In the genomic region with DNA sequence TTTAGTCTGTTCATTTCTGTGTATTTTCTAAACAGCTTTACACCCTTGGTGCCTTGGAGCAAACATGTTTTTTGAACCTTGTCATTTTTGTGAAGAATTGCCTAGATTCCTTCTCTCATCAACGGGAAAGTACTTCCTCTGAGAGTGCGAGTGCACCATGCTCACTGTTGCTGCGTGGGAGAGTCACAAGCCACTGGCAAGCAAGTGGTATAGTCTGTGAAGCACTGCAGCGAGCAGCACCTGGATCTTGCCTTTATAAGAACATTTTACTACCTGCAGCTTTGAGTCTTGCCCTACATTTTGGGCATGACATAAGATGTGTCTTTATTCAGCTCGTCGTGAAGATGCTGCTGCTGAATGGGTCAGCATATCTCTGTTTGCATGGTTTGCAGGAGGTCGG, we compare ENCODE assay signal across 26 cellular contexts. TPM values are rescaled to one million over a fixed set of nuclear protein-coding genes. Genes with fewer than 3 reads are reported as not detected.
DNase-seq lines count a peak whose midpoint lies in the region; TF ChIP-seq lines count a peak whose summit lies in the region.
"Had no signal": no experiment of that assay in that cellular context is flagged by ENCODE, and none has a peak within 500 bp of the region (broad histone marks: within the 10 kb centered on the region; RNA-seq: fewer than 3 reads in every experiment).

No MANE protein-coding gene starts in this region.

- intact Hi-C loops in activated CD4-positive, alpha-beta T cell treated with anti-CD3 and anti-CD28 coated beads, Interleukin-2, amount 10 ng/mL, durations not matched to agents 24 days and 14 days (cut with micrococcal nuclease), result loop anchor here (5.0 kb wide), 2 partner anchors 323 to 478 kb away; no protein-coding TSS in a partner anchor

- H3K9me3 Mint-ChIP-seq in activated CD4-positive, alpha-beta T cell treated with anti-CD3 and anti-CD28 coated beads, Interleukin-2, amount 10 ng/mL, durations not matched to agents 24 days and 14 days, result no peaks in the 10 kb centered on the region
- H3K9me3 Mint-ChIP-seq in activated naive CD8-positive, alpha-beta T cell (ENCODE audit: low read depth), result no peaks in the 10 kb centered on the region
- H3K9me3 Mint-ChIP-seq: dendritic cell treated with granulocyte-macrophage colony-stimulating factor and Interleukin-4, amounts not matched to agents 40 ng/mL and 50 ng/mL, for 4 days; immature natural killer cell; WTC11 had no signal

- peak overlapping the region; percentile 62 for H3K4me3 Mint-ChIP-seq in activated CD4-positive, alpha-beta T cell treated with anti-CD3 and anti-CD28 coated beads, Interleukin-2, amount 10 ng/mL, durations not matched to agents 24 days and 14 days
- H3K4me3 Mint-ChIP-seq in activated naive CD8-positive, alpha-beta T cell, result peak overlapping the region; percentile 77
- H3K4me3 Mint-ChIP-seq: dendritic cell treated with granulocyte-macrophage colony-stimulating factor and Interleukin-4, amounts not matched to agents 40 ng/mL and 50 ng/mL, for 4 days; immature natural killer cell; WTC11 had no signal

- H3K4me1 ChIP-seq in BLaER1 treated with 17β-estradiol and CSF1 and Interleukin-3, amounts not matched to agents 10 nM and 100 nM, result peaks cover 12 to 62% (median 45%) of the 10 kb centered on the region in 10 experiments; a peak in 19 of 20 replicates
- peaks cover 77% of the 10 kb centered on the region for H3K4me1 ChIP-seq in MM.1S (ENCODE audit: low read length)
- H3K4me1 ChIP-seq: ascending aorta, esophagus squamous epithelium, psoas muscle, upper lobe of right lung had no signal

- no peaks in the 10 kb centered on the region for H3K27me3 Mint-ChIP-seq in activated CD4-positive, alpha-beta T cell treated with anti-CD3 and anti-CD28 coated beads, Interleukin-2, amount 10 ng/mL, durations not matched to agents 24 days and 14 days
- no peaks in the 10 kb centered on the region for H3K27me3 Mint-ChIP-seq in activated naive CD8-positive, alpha-beta T cell
- H3K27me3 Mint-ChIP-seq: dendritic cell treated with granulocyte-macrophage colony-stimulating factor and Interleukin-4, amounts not matched to agents 40 ng/mL and 50 ng/mL, for 4 days had no signal

- peaks cover 56% of the 10 kb centered on the region for H3K4me1 Mint-ChIP-seq in activated CD4-positive, alpha-beta T cell treated with anti-CD3 and anti-CD28 coated beads, Interleukin-2, amount 10 ng/mL, durations not matched to agents 24 days and 14 days
- peaks cover 86% of the 10 kb centered on the region for H3K4me1 Mint-ChIP-seq in activated naive CD8-positive, alpha-beta T cell (ENCODE audit: low read depth)

- peaks cover 5 to 52% (median 21%) of the 10 kb centered on the region in 11 experiments; a peak in 17 of 22 replicates for H3K36me3 ChIP-seq in BLaER1 treated with 17β-estradiol and CSF1 and Interleukin-3, amounts not matched to agents 10 nM and 100 nM
- no peaks in the 10 kb centered on the region for H3K36me3 ChIP-seq in MM.1S (replicated peaks; ENCODE audit: insufficient read depth, low read length)

- no peak overlapping the region for H3K4me3 ChIP-seq in BLaER1 treated with 17β-estradiol and CSF1 and Interleukin-3, amounts not matched to agents 10 nM and 100 nM
- no peak overlapping the region for H3K4me3 ChIP-seq in MM.1S (ENCODE audit: low read length)
- H3K4me3 ChIP-seq: ascending aorta, esophagus squamous epithelium, gastrocnemius medialis, K562, psoas muscle, upper lobe of right lung had no signal

- H3K4me2 ChIP-seq in BLaER1 treated with 17β-estradiol and CSF1 and Interleukin-3, amounts not matched to agents 10 nM and 100 nM, result peak overlapping the region in 7 of 11 experiments; percentile 35 to 97 (median 86); a peak in 12 of 22 replicates
- H3K4me2 ChIP-seq in MM.1S (ENCODE audit: low read depth, low read length), result peak overlapping the region; percentile 67; the same call in 1 of the 2 replicates

- no peak for TF ChIP-seq CTCF in MM.1S (IDR thresholded peaks at IDR 0.05; ENCODE audit: low read length)

- peaks cover 30% of the 10 kb centered on the region for H3K36me3 Mint-ChIP-seq in activated CD4-positive, alpha-beta T cell treated with anti-CD3 and anti-CD28 coated beads, Interleukin-2, amount 10 ng/mL, durations not matched to agents 24 days and 14 days (ENCODE audit: low read depth)
- H3K36me3 Mint-ChIP-seq in activated naive CD8-positive, alpha-beta T cell, result peaks cover 6% of the 10 kb centered on the region

- no peaks in the 10 kb centered on the region for H3K9me3 ChIP-seq in BLaER1 treated with 17β-estradiol and CSF1 and Interleukin-3, amounts not matched to agents 10 nM and 100 nM (replicated peaks in 1 of 11)
- H3K9me3 ChIP-seq in MM.1S (replicated peaks; ENCODE audit: insufficient read depth, low read length), result no peaks in the 10 kb centered on the region
- H3K9me3 ChIP-seq: ascending aorta, esophagus squamous epithelium, gastrocnemius medialis, psoas muscle, upper lobe of right lung had no signal

- peaks cover 5% of the 10 kb centered on the region; the same call in 1 of the 2 replicates for H3K79me2 ChIP-seq in MM.1S (ENCODE audit: low read length)

- DNase-seq in activated CD4-positive, alpha-beta T cell treated with anti-CD3 and anti-CD28 coated beads, Interleukin-2, amount 10 ng/mL, durations not matched to agents 24 days and 14 days, result peak; percentile 67
- DNase-seq in activated CD4-positive, alpha-beta T cell treated with anti-CD3 and anti-CD28 coated beads for 1 hour, result no peak
- no peak for DNase-seq in MM.1S
- DNase-seq in SHP77 treated with DMSO at 0.1 percent for 48 hours (lab: John Stamatoyannopoulos, UW), result no peak
- DNase-seq in OCI-M1 (lab: John Stamatoyannopoulos, UW), result no peak
- DNase-seq in D341Med (ENCODE audit: low spot score), result no peak
- DNase-seq: activated effector memory CD4-positive, alpha-beta T cell treated with anti-CD3 and anti-CD28 coated beads, Interleukin-2, amount 50 U/mL, for 16 hours; AML-193; DMS79 treated with DMSO at 0.1 percent for 48 hours; esophagus squamous epithelium; gastrocnemius medialis; hippocampal formation; immature natural killer cell; MV-4-11; NCI-H1694; NCI-H526 treated with DMSO at 0.1 percent for 48 hours; psoas muscle; RPMI8226; substantia nigra; upper lobe of right lung had no signal

- no peaks in the 10 kb centered on the region for H3K9me2 ChIP-seq in MM.1S (replicated peaks; ENCODE audit: insufficient read depth, low read length)

- peak overlapping the region in 2 of 11 experiments; percentile 64 to 83; a peak in 3 of 22 replicates for H3K27ac ChIP-seq in BLaER1 treated with 17β-estradiol and CSF1 and Interleukin-3, amounts not matched to agents 10 nM and 100 nM
- peak overlapping the region; percentile 97 for H3K27ac ChIP-seq in MM.1S (ENCODE audit: low read length)
- H3K27ac ChIP-seq: ascending aorta, esophagus squamous epithelium, gastrocnemius medialis, psoas muscle, upper lobe of right lung had no signal

- peaks cover 0 to 6% (median 0%) of the 10 kb centered on the region in 11 experiments; a peak in 3 of 22 replicates for H4K20me1 ChIP-seq in BLaER1 treated with 17β-estradiol and CSF1 and Interleukin-3, amounts not matched to agents 10 nM and 100 nM
- H4K20me1 ChIP-seq in MM.1S (ENCODE audit: insufficient read depth, low read length), result no peaks in the 10 kb centered on the region

- H3F3A ChIP-seq in MM.1S (ENCODE audit: insufficient read depth, low read length), result peaks cover 29% of the 10 kb centered on the region

- H3K27me3 ChIP-seq in BLaER1 treated with 17β-estradiol and CSF1 and Interleukin-3, amounts not matched to agents 10 nM and 100 nM, result no peaks in the 10 kb centered on the region
- no peaks in the 10 kb centered on the region for H3K27me3 ChIP-seq in MM.1S (replicated peaks; ENCODE audit: insufficient read depth, low read length)
- H3K27me3 ChIP-seq: ascending aorta, esophagus squamous epithelium, gastrocnemius medialis, upper lobe of right lung had no signal

- H3K27ac Mint-ChIP-seq in activated CD4-positive, alpha-beta T cell treated with anti-CD3 and anti-CD28 coated beads, Interleukin-2, amount 10 ng/mL, durations not matched to agents 24 days and 14 days, result no peak overlapping the region
- H3K27ac Mint-ChIP-seq in activated naive CD8-positive, alpha-beta T cell, result peak overlapping the region; percentile 92
- H3K27ac Mint-ChIP-seq: dendritic cell treated with granulocyte-macrophage colony-stimulating factor and Interleukin-4, amounts not matched to agents 40 ng/mL and 50 ng/mL, for 4 days; immature natural killer cell; WTC11 had no signal

- peak overlapping the region in 1 of 11 experiments; percentile 73; a peak in 1 of 22 replicates for H3K9ac ChIP-seq in BLaER1 treated with 17β-estradiol and CSF1 and Interleukin-3, amounts not matched to agents 10 nM and 100 nM
- H3K9ac ChIP-seq in MM.1S (ENCODE audit: low read length), result no peak overlapping the region

- no peak overlapping the region for H2AFZ ChIP-seq in MM.1S (ENCODE audit: low read length)

RNA-seq across cellular contexts. Expression of a gene that starts 44.9 kb away (rescaled TPM):
- 37.2 and 41.4 TPM in 2 replicates for total RNA-seq in activated CD4-positive, alpha-beta T cell treated with anti-CD3 and anti-CD28 coated beads, Interleukin-2, amount 10 ng/mL, durations not matched to agents 24 days and 14 days
